Comparison of ENCODE assay signal across 9 cellular contexts in genomic region chr3:122974764-122975162, GRCh38. TPM values are rescaled to one million over a fixed set of nuclear protein-coding genes. Genes with fewer than 3 reads are reported as not detected.
A peak's percentile ranks its signal among the peaks of the same experiment; 100 is the strongest.
DNase-seq lines count a peak whose midpoint lies in the region; ATAC-seq and TF ChIP-seq lines count a peak whose summit lies in the region.
"Had no signal": no experiment of that assay in that cellular context is flagged by ENCODE, and none has a peak within 500 bp of the region (broad histone marks: within the 10 kb centered on the region; RNA-seq: fewer than 3 reads in every experiment).

No MANE protein-coding gene starts in this region.

- H3K36me3 Mint-ChIP-seq in activated CD4-positive, alpha-beta T cell treated with anti-CD3 and anti-CD28 coated beads, Interleukin-2, amount 10 ng/mL, durations not matched to agents 24 days and 14 days (ENCODE audit: low read depth): no peaks in the 10 kb centered on the region
- no peaks in the 10 kb centered on the region for H3K36me3 Mint-ChIP-seq in activated T-helper 1 cell treated with anti-CD3 and anti-CD28 coated beads, Interleukin-12 subunit alpha, Interleukin-12 subunit beta, Interleukin-2, Interleukin-4 antibody, amounts not matched to agents 30 ng/mL and 10 ng/mL and 1 ng/mL, durations not matched to agents 14 hours and 24 hours and 36 hours (ENCODE audit: low read depth)

- H3K9me3 Mint-ChIP-seq in activated CD4-positive, alpha-beta T cell treated with anti-CD3 and anti-CD28 coated beads, Interleukin-2, amount 10 ng/mL, durations not matched to agents 24 days and 14 days: no peaks in the 10 kb centered on the region
- H3K9me3 Mint-ChIP-seq in activated T-helper 1 cell treated with anti-CD3 and anti-CD28 coated beads, Interleukin-12 subunit alpha, Interleukin-12 subunit beta, Interleukin-2, Interleukin-4 antibody, amounts not matched to agents 30 ng/mL and 10 ng/mL and 1 ng/mL, durations not matched to agents 14 hours and 24 hours and 36 hours: no peaks in the 10 kb centered on the region

- peaks cover 43 to 72% of the 10 kb centered on the region in 2 donors for H3K4me1 ChIP-seq in thoracic aorta (ENCODE audit: control insufficient read depth in 1 of 2, low read depth in 2 of 2)

- peaks cover 17% of the 10 kb centered on the region for H3K4me1 Mint-ChIP-seq in activated CD4-positive, alpha-beta T cell treated with anti-CD3 and anti-CD28 coated beads, Interleukin-2, amount 10 ng/mL, durations not matched to agents 24 days and 14 days
- peaks cover 17% of the 10 kb centered on the region for H3K4me1 Mint-ChIP-seq in activated T-helper 1 cell treated with anti-CD3 and anti-CD28 coated beads, Interleukin-12 subunit alpha, Interleukin-12 subunit beta, Interleukin-2, Interleukin-4 antibody, amounts not matched to agents 30 ng/mL and 10 ng/mL and 1 ng/mL, durations not matched to agents 14 hours and 24 hours and 36 hours (ENCODE audit: low read depth)

- H3K9me3 ChIP-seq in thoracic aorta: no peaks in the 10 kb centered on the region

- peak; percentile 74 for ATAC-seq in left ventricle myocardium superior
- peak; percentile 72 for ATAC-seq in thoracic aorta (ENCODE audit: insufficient number of reproducible peaks, low FRiP score, low read depth)

- DNase-seq in activated CD4-positive, alpha-beta T cell treated with anti-CD3 and anti-CD28 coated beads, Interleukin-2, amount 10 ng/mL, durations not matched to agents 24 days and 14 days: no peak
- no peak for DNase-seq in activated CD4-positive, alpha-beta T cell treated with anti-CD3 and anti-CD28 coated beads for 1 hour
- no peak for DNase-seq in activated T-helper 1 cell treated with anti-CD3 and anti-CD28 coated beads, Interleukin-12 subunit alpha, Interleukin-12 subunit beta, Interleukin-2, Interleukin-4 antibody, amounts not matched to agents 30 ng/mL and 10 ng/mL and 1 ng/mL, durations not matched to agents 14 hours and 24 hours and 36 hours (ENCODE audit: low spot score)
- peak; percentile 79 for DNase-seq in left ventricle myocardium superior
- DNase-seq in thoracic aorta (ENCODE audit: low spot score): peak; percentile 31
- no peak for DNase-seq in GM10248 (ENCODE audit: extremely low spot score)
- no peak for DNase-seq in activated naive CD4-positive, alpha-beta T cell (lab: John Stamatoyannopoulos, UW)
- no peak for DNase-seq in HK-2 (ENCODE audit: unreplicated experiment)

- no peak overlapping the region for H3K27ac Mint-ChIP-seq in activated CD4-positive, alpha-beta T cell treated with anti-CD3 and anti-CD28 coated beads, Interleukin-2, amount 10 ng/mL, durations not matched to agents 24 days and 14 days
- H3K27ac Mint-ChIP-seq in activated T-helper 1 cell treated with anti-CD3 and anti-CD28 coated beads, Interleukin-12 subunit alpha, Interleukin-12 subunit beta, Interleukin-2, Interleukin-4 antibody, amounts not matched to agents 30 ng/mL and 10 ng/mL and 1 ng/mL, durations not matched to agents 14 hours and 24 hours and 36 hours: peak overlapping the region; percentile 7

- no peaks in the 10 kb centered on the region for H3K27me3 ChIP-seq in thoracic aorta (replicated peaks; ENCODE audit: insufficient read depth)

- intact Hi-C loops in activated CD4-positive, alpha-beta T cell treated with anti-CD3 and anti-CD28 coated beads, Interleukin-2, amount 10 ng/mL, durations not matched to agents 24 days and 14 days (cut with micrococcal nuclease): no loop called here
- intact Hi-C loops in activated T-helper 1 cell treated with anti-CD3 and anti-CD28 coated beads, Interleukin-12 subunit alpha, Interleukin-12 subunit beta, Interleukin-2, Interleukin-4 antibody, amounts not matched to agents 30 ng/mL and 10 ng/mL and 1 ng/mL, durations not matched to agents 14 hours and 24 hours and 36 hours (cut with micrococcal nuclease): no loop called here
- intact Hi-C loops in left ventricle myocardium superior (cut with micrococcal nuclease): no loop called here

- H3K36me3 ChIP-seq in thoracic aorta: no peaks in the 10 kb centered on the region

- TF ChIP-seq CTCF in thoracic aorta (IDR thresholded peaks at IDR 0.05) (no peak), GM10248 (IDR thresholded peaks at IDR 0.05; ENCODE audit: control extremely low read depth, extremely low read depth, low read depth, missing control alignments) (no peak)

- POLR2A ChIA-PET in GM10248 (lab: Yijun Ruan, JAX): no interaction called here

- peak overlapping the region; percentile 53 for H3K4me3 Mint-ChIP-seq in activated CD4-positive, alpha-beta T cell treated with anti-CD3 and anti-CD28 coated beads, Interleukin-2, amount 10 ng/mL, durations not matched to agents 24 days and 14 days
- peak overlapping the region; percentile 5 for H3K4me3 Mint-ChIP-seq in activated T-helper 1 cell treated with anti-CD3 and anti-CD28 coated beads, Interleukin-12 subunit alpha, Interleukin-12 subunit beta, Interleukin-2, Interleukin-4 antibody, amounts not matched to agents 30 ng/mL and 10 ng/mL and 1 ng/mL, durations not matched to agents 14 hours and 24 hours and 36 hours

- H3K4me3 ChIP-seq in thoracic aorta: no peak overlapping the region

- H3K27me3 Mint-ChIP-seq in activated CD4-positive, alpha-beta T cell treated with anti-CD3 and anti-CD28 coated beads, Interleukin-2, amount 10 ng/mL, durations not matched to agents 24 days and 14 days: peaks cover 6% of the 10 kb centered on the region
- H3K27me3 Mint-ChIP-seq in activated T-helper 1 cell treated with anti-CD3 and anti-CD28 coated beads, Interleukin-12 subunit alpha, Interleukin-12 subunit beta, Interleukin-2, Interleukin-4 antibody, amounts not matched to agents 30 ng/mL and 10 ng/mL and 1 ng/mL, durations not matched to agents 14 hours and 24 hours and 36 hours (ENCODE audit: insufficient read depth): peaks cover 5% of the 10 kb centered on the region

- peak overlapping the region; percentile 75 to 84 for H3K27ac ChIP-seq in thoracic aorta
- H3K27ac ChIP-seq: parathyroid adenoma had no signal

- CTCF ChIA-PET in GM10248 (lab: Yijun Ruan, JAX): interaction anchor here (2.3 kb wide), 1 partner anchor 14 kb away, joined by 8 read pairs; no protein-coding TSS in a partner anchor

RNA-seq across cellular contexts. Expression of gene SEMA5B, which starts 52.8 kb away (rescaled TPM):
- total RNA-seq in activated CD4-positive, alpha-beta T cell treated with anti-CD3 and anti-CD28 coated beads, Interleukin-2, amount 10 ng/mL, durations not matched to agents 24 days and 14 days: not detected in 2 replicates
- not detected in 2 replicates for total RNA-seq in activated T-helper 1 cell treated with anti-CD3 and anti-CD28 coated beads, Interleukin-12 subunit alpha, Interleukin-12 subunit beta, Interleukin-2, Interleukin-4 antibody, amounts not matched to agents 30 ng/mL and 10 ng/mL and 1 ng/mL, durations not matched to agents 14 hours and 24 hours and 36 hours
- 4.2 TPM for total RNA-seq in left ventricle myocardium superior
- 1 to 10 TPM in 1 of 2 donors, under 1 TPM in 1; 0.14 to 3.2 TPM for total RNA-seq in thoracic aorta

Comparison
In these comparisons a context has a peak if more than half of its experiments do, and no peak if none do; other contexts are left out.
1. DNase-seq: peak in left ventricle myocardium superior (single experiment) and thoracic aorta (single experiment); none in activated CD4-positive, alpha-beta T cell treated with anti-CD3 and anti-CD28 coated beads, Interleukin-2, amount 10 ng/mL, durations not matched to agents 24 days and 14 days (single experiment), activated CD4-positive, alpha-beta T cell treated with anti-CD3 and anti-CD28 coated beads for 1 hour (single experiment), activated T-helper 1 cell treated with anti-CD3 and anti-CD28 coated beads, Interleukin-12 subunit alpha, Interleukin-12 subunit beta, Interleukin-2, Interleukin-4 antibody, amounts not matched to agents 30 ng/mL and 10 ng/mL and 1 ng/mL, durations not matched to agents 14 hours and 24 hours and 36 hours (single experiment), GM10248 (single experiment), activated naive CD4-positive, alpha-beta T cell (0 of 4) and HK-2 (single experiment).